In genomic region chr6:15408008-15408407, GRCh38 we compare ENCODE assay signal across 20 cellular contexts.
"Had no signal": no experiment of that assay in that cellular context is flagged by ENCODE, and none has a peak within 500 bp of the region (broad histone marks: within the 10 kb centered on the region; RNA-seq: fewer than 3 reads in every experiment).

No MANE protein-coding gene starts in this region.

- H3K27ac ChIP-seq: colonic mucosa, esophagus squamous epithelium, foreskin keratinocyte, neutrophil, psoas muscle, skin epidermis, stomach, thoracic aorta had no signal

- H3K9me3 Mint-ChIP-seq: naive thymus-derived CD4-positive, alpha-beta T cell had no signal

- H3K27me3 Mint-ChIP-seq: naive thymus-derived CD4-positive, alpha-beta T cell had no signal

- H3K9me3 ChIP-seq: colonic mucosa, esophagus squamous epithelium, neutrophil, psoas muscle, stomach, thoracic aorta had no signal

- ATAC-seq: foreskin keratinocyte; left colon; naive thymus-derived CD4-positive, alpha-beta T cell; psoas muscle; sciatic nerve had no signal

- H3K4me1 ChIP-seq: colonic mucosa had no signal

- H3K36me3 ChIP-seq: colonic mucosa, esophagus squamous epithelium, neutrophil, stomach, thoracic aorta had no signal

- DNase-seq: colonic mucosa; dermis blood vessel endothelial cell; esophagus squamous epithelium; foreskin keratinocyte; left colon; left ventricle myocardium superior; mesenchymal stem cell; naive thymus-derived CD4-positive, alpha-beta T cell; nephron progenitor cell; psoas muscle; retina; stimulated activated CD4-positive, alpha-beta T cell treated with anti-CD3 and anti-CD28 coated beads, Interleukin-2, amount 100 ng/mL, for 24 hours; stimulated activated naive CD4-positive, alpha-beta T cell; stomach; substantia nigra had no signal

- H3K4me3 ChIP-seq: colonic mucosa, esophagus squamous epithelium, lung, psoas muscle, skin epidermis, stomach, thoracic aorta had no signal

- H3K27me3 ChIP-seq: colonic mucosa, esophagus squamous epithelium, foreskin keratinocyte, neutrophil, stomach had no signal

- H3K4me3 Mint-ChIP-seq: nephron progenitor cell had no signal
